ENCODE assay signal across 19 cellular contexts in genomic region chr12:44708218-44708617, GRCh38.
DNase-seq lines count a peak whose midpoint lies in the region; ATAC-seq and TF ChIP-seq lines count a peak whose summit lies in the region.
"Had no signal": no experiment of that assay in that cellular context is flagged by ENCODE, and none has a peak within 500 bp of the region (broad histone marks: within the 10 kb centered on the region; RNA-seq: fewer than 3 reads in every experiment).

No MANE protein-coding gene starts in this region.

- H3K4me1 ChIP-seq in HUES6 (ENCODE audit: control insufficient read depth, insufficient read depth, low read length) (no peaks in the 10 kb centered on the region), lung (ENCODE audit: control insufficient read depth in 2 of 2, insufficient read depth in 2 of 2, low read length in 2 of 2) (no peaks in the 10 kb centered on the region)
- H3K4me1 ChIP-seq: A549 had no signal

- H3K4me3 ChIP-seq in HUES6 (ENCODE audit: low read depth, low read length) (no peak overlapping the region), lung (no peak overlapping the region)
- H3K4me3 ChIP-seq: A549, GM23338 had no signal

- H3K27ac ChIP-seq in HUES6 (ENCODE audit: low read depth, low read length) (0 out of 2 replicates have a peak overlapping the region, but pooled peaks have one; percentile 21), lung (ENCODE audit: low read depth in 1 of 2, low read length in 1 of 2) (no peak overlapping the region)
- H3K27ac ChIP-seq: 22Rv1, A549, C4-2B, HL-60 had no signal

- ATAC-seq in lung (ENCODE audit: insufficient read depth, low FRiP score) (peak; percentile 25), GM21825 (IDR thresholded peaks at IDR 0.05; ENCODE audit: unreplicated experiment) (no peak)
- ATAC-seq: A549, GM23338 had no signal

- H3K9me3 ChIP-seq in HUES6 (ENCODE audit: control insufficient read depth, insufficient read depth, low read depth, low read length): no peaks in the 10 kb centered on the region
- no peaks in the 10 kb centered on the region for H3K9me3 ChIP-seq in lung (ENCODE audit: control insufficient read depth in 2 of 2, insufficient read depth in 1 of 2, low read length in 1 of 2)
- H3K9me3 ChIP-seq: A549 had no signal

- H3K4me3 Mint-ChIP-seq in activated naive CD4-positive, alpha-beta T cell treated with anti-CD3 and anti-CD28 coated beads, Interleukin-2, amount 50 U/mL, for 24 hours: no peak overlapping the region
- no peak overlapping the region for H3K4me3 Mint-ChIP-seq in activated naive CD4-positive, alpha-beta T cell treated with anti-CD3 and anti-CD28 coated beads, Interleukin-2, amount 10 ng/mL, durations not matched to agents 7 days and 5 days
- H3K4me3 Mint-ChIP-seq: CD4-positive, alpha-beta T cell; GM23338 had no signal

- H3K4me1 Mint-ChIP-seq in activated naive CD4-positive, alpha-beta T cell treated with anti-CD3 and anti-CD28 coated beads, Interleukin-2, amount 50 U/mL, for 24 hours: peaks cover 10% of the 10 kb centered on the region
- H3K4me1 Mint-ChIP-seq in activated naive CD4-positive, alpha-beta T cell treated with anti-CD3 and anti-CD28 coated beads, Interleukin-2, amount 10 ng/mL, durations not matched to agents 7 days and 5 days: no peaks in the 10 kb centered on the region
- H3K4me1 Mint-ChIP-seq: GM23338 had no signal

- no peaks in the 10 kb centered on the region for H3K36me3 ChIP-seq in HUES6 (ENCODE audit: control insufficient read depth, insufficient read depth, low read length)
- H3K36me3 ChIP-seq in lung (ENCODE audit: control insufficient read depth in 2 of 2, insufficient read depth in 2 of 2, low read length in 2 of 2): no peaks in the 10 kb centered on the region

- no peak for TF ChIP-seq CTCF in lung (IDR thresholded peaks at IDR 0.05; ENCODE audit: control extremely low read depth, extremely low read depth)

- H3K9me3 Mint-ChIP-seq in activated naive CD4-positive, alpha-beta T cell treated with anti-CD3 and anti-CD28 coated beads, Interleukin-2, amount 50 U/mL, for 24 hours: no peaks in the 10 kb centered on the region
- H3K9me3 Mint-ChIP-seq in activated naive CD4-positive, alpha-beta T cell treated with anti-CD3 and anti-CD28 coated beads, Interleukin-2, amount 10 ng/mL, durations not matched to agents 7 days and 5 days: no peaks in the 10 kb centered on the region
- H3K9me3 Mint-ChIP-seq: CD4-positive, alpha-beta T cell; GM23338 had no signal

- no peaks in the 10 kb centered on the region for H3K27me3 Mint-ChIP-seq in activated naive CD4-positive, alpha-beta T cell treated with anti-CD3 and anti-CD28 coated beads, Interleukin-2, amount 50 U/mL, for 24 hours
- H3K27me3 Mint-ChIP-seq in activated naive CD4-positive, alpha-beta T cell treated with anti-CD3 and anti-CD28 coated beads, Interleukin-2, amount 10 ng/mL, durations not matched to agents 7 days and 5 days: no peaks in the 10 kb centered on the region
- H3K27me3 Mint-ChIP-seq: CD4-positive, alpha-beta T cell had no signal

- H3K27me3 ChIP-seq in HUES6 (ENCODE audit: control insufficient read depth, insufficient read depth, low read length) (no peaks in the 10 kb centered on the region), lung (ENCODE audit: control insufficient read depth, insufficient read depth) (no peaks in the 10 kb centered on the region)

- CTCF ChIA-PET in activated naive CD4-positive, alpha-beta T cell treated with anti-CD3 and anti-CD28 coated beads, Interleukin-2, amount 10 ng/mL, durations not matched to agents 7 days and 5 days (lab: Charles Lee): no interaction called here

- peak overlapping the region; percentile 8 for H3K27ac Mint-ChIP-seq in activated naive CD4-positive, alpha-beta T cell treated with anti-CD3 and anti-CD28 coated beads, Interleukin-2, amount 50 U/mL, for 24 hours
- no peak overlapping the region for H3K27ac Mint-ChIP-seq in activated naive CD4-positive, alpha-beta T cell treated with anti-CD3 and anti-CD28 coated beads, Interleukin-2, amount 10 ng/mL, durations not matched to agents 7 days and 5 days
- H3K27ac Mint-ChIP-seq: CD4-positive, alpha-beta T cell; GM23338 had no signal

- DNase-seq in DMS153 (lab: John Stamatoyannopoulos, UW): peak; percentile 11
- DNase-seq in DMS153 treated with DMSO at 0.1 percent for 48 hours (lab: John Stamatoyannopoulos, UW; ENCODE audit: unreplicated experiment): no peak
- DNase-seq in activated naive CD4-positive, alpha-beta T cell treated with anti-CD3 and anti-CD28 coated beads, Interleukin-2, amount 10 ng/mL, durations not matched to agents 7 days and 5 days: no peak
- no peak for DNase-seq in lung (ENCODE audit: low spot score)
- no peak for DNase-seq in mucosa of gallbladder (ENCODE audit: low spot score)
- DNase-seq: AML-193; CD4-positive, alpha-beta T cell; DMS79; GDM1; HCEC 1CT; IMR-90 had no signal

- H3K36me3 Mint-ChIP-seq in activated naive CD4-positive, alpha-beta T cell treated with anti-CD3 and anti-CD28 coated beads, Interleukin-2, amount 50 U/mL, for 24 hours: peaks cover 9% of the 10 kb centered on the region
- H3K36me3 Mint-ChIP-seq in activated naive CD4-positive, alpha-beta T cell treated with anti-CD3 and anti-CD28 coated beads, Interleukin-2, amount 10 ng/mL, durations not matched to agents 7 days and 5 days: peaks cover 4% of the 10 kb centered on the region

- H3K9ac ChIP-seq in HUES6 (ENCODE audit: low read length): no peak overlapping the region

- 66 to 92% methylated on average over 2 of the region's 2 CpGs for WGBS in lung, 2 donors
